ENCODE assay signal across 27 cellular contexts in genomic region chr10:104450490-104450889, GRCh38.
"Had no signal": no experiment of that assay in that cellular context is flagged by ENCODE, and none has a peak within 500 bp of the region (broad histone marks: within the 10 kb centered on the region; RNA-seq: fewer than 3 reads in every experiment).

No MANE protein-coding gene starts in this region.

- H3K4me1 Mint-ChIP-seq: mesothelial cell of epicardium, naive B cell had no signal

- H3K27me3 ChIP-seq: colonic mucosa, gastrocnemius medialis, heart right ventricle, left lung had no signal

- H3K4me3 Mint-ChIP-seq: dendritic cell treated with granulocyte-macrophage colony-stimulating factor and Interleukin-4, amounts not matched to agents 40 ng/mL and 50 ng/mL, for 4 days; effector memory CD8-positive, alpha-beta T cell; endodermal cell; mesothelial cell of epicardium; naive B cell had no signal

- ATAC-seq: effector memory CD8-positive, alpha-beta T cell; esophagus mucosa; gastrocnemius medialis; heart right ventricle; left cardiac atrium; left lung; left ventricle myocardium superior; lower lobe of right lung; mucosa of descending colon had no signal

- H3K27me3 Mint-ChIP-seq: dendritic cell treated with granulocyte-macrophage colony-stimulating factor and Interleukin-4, amounts not matched to agents 40 ng/mL and 50 ng/mL, for 4 days had no signal

- H3K9me3 Mint-ChIP-seq: dendritic cell treated with granulocyte-macrophage colony-stimulating factor and Interleukin-4, amounts not matched to agents 40 ng/mL and 50 ng/mL, for 4 days; effector memory CD8-positive, alpha-beta T cell; endodermal cell; mesothelial cell of epicardium; naive B cell had no signal

- H3K27ac Mint-ChIP-seq: dendritic cell treated with granulocyte-macrophage colony-stimulating factor and Interleukin-4, amounts not matched to agents 40 ng/mL and 50 ng/mL, for 4 days; effector memory CD8-positive, alpha-beta T cell; endodermal cell; mesothelial cell of epicardium; naive B cell had no signal

- H3K27ac ChIP-seq: colonic mucosa, epithelial cell of prostate, esophagus squamous epithelium, gastrocnemius medialis, heart right ventricle, left lung, lower lobe of right lung had no signal

- H3K9me3 ChIP-seq: colonic mucosa, esophagus squamous epithelium, gastrocnemius medialis, heart right ventricle, left lung, lower lobe of right lung, mucosa of descending colon had no signal

- H3K4me3 ChIP-seq: colonic mucosa, esophagus squamous epithelium, gastrocnemius medialis, heart right ventricle, left lung, lower lobe of right lung, mucosa of descending colon had no signal

- H3K36me3 Mint-ChIP-seq: mesothelial cell of epicardium, naive B cell had no signal

- H3K4me1 ChIP-seq: colonic mucosa, esophagus squamous epithelium, gastrocnemius medialis, heart right ventricle, left lung, lower lobe of right lung had no signal

- DNase-seq: colonic mucosa; cortex of kidney; effector CD8-positive, alpha-beta T cell; effector memory CD8-positive, alpha-beta T cell; endodermal cell; erythroblast; esophagus squamous epithelium; foreskin fibroblast; foreskin melanocyte; gastrocnemius medialis; glutamatergic neuron; head of caudate nucleus; heart right ventricle; hippocampal formation; left cardiac atrium; left lung; left ventricle myocardium superior; lower lobe of right lung; mesenchymal stem cell; mucosa of descending colon; naive B cell had no signal

- FAIRE-seq: endometrium, islet of Langerhans had no signal

- H3K36me3 ChIP-seq: colonic mucosa, esophagus squamous epithelium, gastrocnemius medialis, heart right ventricle, left lung, lower lobe of right lung had no signal
